In genomic region chr4:152045781-152046571, GRCh38 we compare ENCODE assay signal across 8 cellular contexts.
DNase-seq lines count a peak whose midpoint lies in the region; ATAC-seq and TF ChIP-seq lines count a peak whose summit lies in the region.

No MANE protein-coding gene starts in this region.

- peak; percentile 29 for TF ChIP-seq CTCF in AG04449 (IDR thresholded peaks at IDR 0.05; ENCODE audit: insufficient read depth, low read length, missing control alignments)
- peak; percentile 56 for TF ChIP-seq CTCF in cardiac fibroblast (IDR thresholded peaks at IDR 0.05; ENCODE audit: low read depth, low read length)

- H4K5ac ChIP-seq in mesendoderm (ENCODE audit: low read length): no peak overlapping the region

- no peaks in the 10 kb centered on the region for H3K27me3 ChIP-seq in mesendoderm (ENCODE audit: insufficient read depth, low read length, poor library complexity)

- H2BK120ac ChIP-seq in mesendoderm (ENCODE audit: low read depth, low read length): peak overlapping the region; percentile 56

- CTCF ChIA-PET in AG04449 (lab: Yijun Ruan, JAX): interaction anchor here (0.7 to 1.2 kb wide), 4 partner anchors 13 to 303 kb away, joined by 3 to 5 read pairs (median 3); no protein-coding TSS in a partner anchor

- H3K4me3 ChIP-seq in AG04449 (ENCODE audit: low read depth, low read length) (no peak overlapping the region), cardiac fibroblast (replicated peaks in 1 of 2; ENCODE audit: low read depth in 2 of 2, low read length in 2 of 2) (no peak overlapping the region), mesendoderm (ENCODE audit: low read length) (peak overlapping the region; percentile 14)

- WGBS in mesendoderm (ENCODE audit: extremely low coverage, insufficient coverage, low lambda C conversion rate): no CpG with 5 or more reads among the region's 37 CpGs

- no peaks in the 10 kb centered on the region for H3K79me2 ChIP-seq in mesendoderm (ENCODE audit: control insufficient read depth, insufficient read depth, low read length)

- H3K23ac ChIP-seq in mesendoderm (ENCODE audit: low read length): no peak overlapping the region

- H3K27ac ChIP-seq in mesendoderm (ENCODE audit: low read depth, low read length): peak overlapping the region; percentile 27

- no peak overlapping the region for H2BK5ac ChIP-seq in mesendoderm (ENCODE audit: low read length)

- H3K4me2 ChIP-seq in mesendoderm (ENCODE audit: low read length): peak overlapping the region; percentile 69

- DNase-seq in AG04449 (ENCODE audit: low read depth, low spot score) (no peak), HuH-7 (ENCODE audit: low spot score) (peak; percentile 35), cardiac fibroblast (ENCODE audit: low read depth in 2 of 2) (peak in 1 of 2 donors; percentile 14), mesendoderm (peak; percentile 98), NCI-H1436 (lab: John Stamatoyannopoulos, UW) (no peak), NCI-H774 (lab: John Stamatoyannopoulos, UW) (no peak)

- POLR2A ChIA-PET in AG04449 (lab: Yijun Ruan, JAX): no interaction called here

- no peaks in the 10 kb centered on the region for H3K36me3 ChIP-seq in mesendoderm (ENCODE audit: control insufficient read depth, insufficient read depth, low read length)

- H3K79me1 ChIP-seq in mesendoderm (ENCODE audit: low read length): no peaks in the 10 kb centered on the region

- H3K18ac ChIP-seq in mesendoderm (ENCODE audit: low read length): peak overlapping the region; percentile 32

- ATAC-seq in GM18868 (IDR thresholded peaks at IDR 0.05; ENCODE audit: unreplicated experiment) (peak; percentile 55), GM21515 (IDR thresholded peaks at IDR 0.05; ENCODE audit: unreplicated experiment) (no peak)

- H4K8ac ChIP-seq in mesendoderm (ENCODE audit: low read depth, low read length): no peak overlapping the region

- no peak overlapping the region for H2BK15ac ChIP-seq in mesendoderm (replicated peaks; ENCODE audit: low read depth)

- no peak overlapping the region for H3K4ac ChIP-seq in mesendoderm (ENCODE audit: low read depth, low read length)

- H3K4me1 ChIP-seq in mesendoderm (ENCODE audit: control insufficient read depth, low read depth, low read length): no peaks in the 10 kb centered on the region

- H3K56ac ChIP-seq in mesendoderm (ENCODE audit: low read length): peak overlapping the region; percentile 43

- peak overlapping the region; percentile 39 for H3K9ac ChIP-seq in mesendoderm (ENCODE audit: low read length)

- no peak overlapping the region for H2AK5ac ChIP-seq in mesendoderm (ENCODE audit: low read length)

Comparison
In these comparisons a context has a peak if more than half of its experiments do, and no peak if none do; other contexts are left out.
1. DNase-seq: peak in HuH-7 (single experiment) and mesendoderm (single experiment); none in AG04449 (single experiment), NCI-H1436 (single experiment) and NCI-H774 (single experiment).